27 cellular contexts compared by ENCODE assay signal in the genomic region with DNA sequence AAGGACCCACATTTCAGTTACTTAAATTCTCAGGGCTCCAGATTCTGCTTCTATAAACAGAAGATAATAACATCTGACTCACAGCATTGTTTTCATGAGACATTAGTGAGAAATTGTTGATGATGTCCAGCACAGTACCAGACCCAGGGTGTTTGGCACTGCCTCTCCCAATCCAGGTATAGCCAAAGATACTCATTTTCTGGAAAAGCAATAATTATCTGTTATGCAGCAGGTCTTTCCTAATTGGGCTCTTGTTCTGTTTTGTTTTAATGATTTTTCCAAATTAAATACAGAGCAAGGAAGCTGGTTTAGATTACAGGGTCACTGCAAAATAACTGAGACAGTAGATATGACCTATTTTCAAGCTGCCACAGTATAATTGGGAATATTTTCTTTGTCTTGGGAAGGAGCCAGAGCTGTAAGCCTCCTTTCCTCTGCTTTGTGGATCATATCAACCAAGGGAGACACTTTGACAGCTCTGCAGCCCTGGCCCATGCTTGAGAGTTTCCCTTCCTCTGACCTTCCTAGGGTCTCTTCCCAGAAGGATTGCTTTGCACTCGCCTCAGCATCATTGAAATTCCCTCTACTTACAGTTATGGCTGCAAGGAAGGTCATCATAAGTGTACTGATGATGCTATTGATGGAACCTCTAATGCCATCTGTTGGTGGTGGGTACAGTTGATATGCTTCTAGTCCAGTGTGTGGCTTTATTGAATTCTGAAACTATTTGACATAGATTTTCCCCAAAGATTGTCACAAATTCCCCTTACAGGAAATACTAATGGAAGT.
DNase-seq lines count a peak whose midpoint lies in the region; ATAC-seq, FAIRE-seq and TF ChIP-seq lines count a peak whose summit lies in the region.
"Had no signal": no experiment of that assay in that cellular context is flagged by ENCODE, and none has a peak within 500 bp of the region (broad histone marks: within the 10 kb centered on the region; RNA-seq: fewer than 3 reads in every experiment).

No MANE protein-coding gene starts in this region.

- peak; percentile 52 for TF ChIP-seq CTCF in BE2C (IDR thresholded peaks at IDR 0.05; ENCODE audit: low read depth, low read length)
- TF ChIP-seq CTCF in RWPE2 (IDR thresholded peaks at IDR 0.05; ENCODE audit: poor library complexity, severe bottlenecking): peak; percentile 17
- TF ChIP-seq CTCF in endothelial cell of umbilical vein (IDR thresholded peaks at IDR 0.05; ENCODE audit: extremely low read depth in 1 of 2, insufficient read depth in 1 of 2, low read depth in 1 of 2, low read length in 2 of 2): no peak

- H3K27ac ChIP-seq in RWPE2 (ENCODE audit: poor library complexity, severe bottlenecking): no peak overlapping the region
- no peak overlapping the region for H3K27ac ChIP-seq in endothelial cell of umbilical vein (ENCODE audit: insufficient read depth, low read depth, low read length)
- H3K27ac ChIP-seq in mesenchymal stem cell (ENCODE audit: low read length, poor library complexity, severe bottlenecking): no peak overlapping the region
- H3K27ac ChIP-seq in caudate nucleus (ENCODE audit: low read depth, low read length): no peak overlapping the region
- H3K27ac ChIP-seq: gastroesophageal sphincter had no signal

- no peak overlapping the region for H3K4ac ChIP-seq in mesenchymal stem cell (ENCODE audit: low read depth in 1 of 2, low read length in 2 of 2)

- H2AFZ ChIP-seq in endothelial cell of umbilical vein (ENCODE audit: low read depth, low read length) (no peak overlapping the region), mesenchymal stem cell (ENCODE audit: low read depth, low read length) (no peak overlapping the region)

- POLR2A ChIA-PET in endothelial cell of umbilical vein (lab: Charles Lee): no interaction called here

- H3K18ac ChIP-seq in mesenchymal stem cell (ENCODE audit: low read depth in 1 of 2, low read length in 2 of 2): peak overlapping the region in 1 of 2 experiments; percentile 50

- H3K79me1 ChIP-seq in mesenchymal stem cell (replicated peaks; ENCODE audit: low read length, poor library complexity, severe bottlenecking): no peaks in the 10 kb centered on the region

- H3K4me3 ChIP-seq in BE2C (ENCODE audit: low read depth, low read length) (no peak overlapping the region), RWPE2 (ENCODE audit: severe bottlenecking) (no peak overlapping the region), endothelial cell of umbilical vein (replicated peaks in 1 of 3; ENCODE audit: insufficient read depth in 1 of 3, low read depth in 1 of 3, low read length in 3 of 3) (no peak overlapping the region), mesenchymal stem cell (ENCODE audit: insufficient read depth in 1 of 2, low read depth in 1 of 2, low read length in 2 of 2) (no peak overlapping the region)
- H3K4me3 ChIP-seq: gastroesophageal sphincter, HAP-1 had no signal

- no peak overlapping the region for H2AK5ac ChIP-seq in mesenchymal stem cell (ENCODE audit: low read length, severe bottlenecking)

- H3K9me3 ChIP-seq in BE2C (no peaks in the 10 kb centered on the region), RWPE2 (ENCODE audit: severe bottlenecking) (no peaks in the 10 kb centered on the region), endothelial cell of umbilical vein (replicated peaks; ENCODE audit: control insufficient read depth, insufficient read depth, low read length) (no peaks in the 10 kb centered on the region), mesenchymal stem cell (ENCODE audit: control insufficient read depth, low read length) (no peaks in the 10 kb centered on the region)
- H3K9me3 ChIP-seq: HAP-1 had no signal

- H3K14ac ChIP-seq in mesenchymal stem cell (ENCODE audit: low read length in 2 of 2): no peak overlapping the region

- BruUV-seq in endothelial cell of umbilical vein (replicated peaks; lab: Mats Ljungman, UMichigan): no TSS peak

- H3K9me1 ChIP-seq in endothelial cell of umbilical vein (replicated peaks; ENCODE audit: control insufficient read depth, extremely low read depth, insufficient read depth, low read length): no peaks in the 10 kb centered on the region

- no peak overlapping the region for H2BK120ac ChIP-seq in mesenchymal stem cell (ENCODE audit: low read depth, low read length)

- H2BK15ac ChIP-seq in mesenchymal stem cell (ENCODE audit: low read depth, poor library complexity, severe bottlenecking): no peak overlapping the region

- peak overlapping the region; percentile 7 for H4K8ac ChIP-seq in mesenchymal stem cell (ENCODE audit: low read length)

- H3K4me2 ChIP-seq in endothelial cell of umbilical vein (ENCODE audit: insufficient read depth, low read length) (no peak overlapping the region), mesenchymal stem cell (ENCODE audit: low read length, poor library complexity, severe bottlenecking) (no peak overlapping the region)

- DNase-seq in BE2C (peak; percentile 79), RWPE2 (ENCODE audit: low spot score) (no peak), endothelial cell of umbilical vein (ENCODE audit: low read depth, low spot score) (peak; percentile 9), mesenchymal stem cell (peak; percentile 68), caudate nucleus (lab: John Stamatoyannopoulos, UW) (no peak), NCI-H1694 treated with DMSO at 0.1 percent for 48 hours (lab: John Stamatoyannopoulos, UW) (no peak)
- DNase-seq in effector CD8-positive, alpha-beta T cell (lab: John Stamatoyannopoulos, UW): no peak
- DNase-seq: activated CD4-positive, alpha-beta T cell treated with anti-CD3 and anti-CD28 coated beads for 4 hours; activated gamma-delta T cell; activated naive CD8-positive, alpha-beta T cell treated with anti-CD3 and anti-CD28 coated beads, Interleukin-2, amount 50 U/mL, for 24 hours; C1 segment of cervical spinal cord; DMS79 treated with DMSO at 0.1 percent for 48 hours; effector CD4-positive, alpha-beta T cell; erythroblast; GF-D8; hypothalamus; immature natural killer cell; left colon; midbrain; natural killer cell; NCI-H2081 treated with DMSO at 0.1 percent for 48 hours; NCI-H748 treated with DMSO at 0.1 percent for 48 hours; RPMI8226; small intestine; stimulated activated naive CD8-positive, alpha-beta T cell treated with anti-CD3 and anti-CD28 coated beads, Interleukin-15, amount 100 ng/mL, for 72 hours had no signal

- no CpG with 5 or more reads among the region's 1 CpG for WGBS in mesenchymal stem cell

- no peak for TF ChIP-seq POLR2A in endothelial cell of umbilical vein (IDR thresholded peaks at IDR 0.05; ENCODE audit: low read depth, low read length)

- H3K4me1 ChIP-seq in BE2C (peaks cover 18% of the 10 kb centered on the region), RWPE2 (ENCODE audit: insufficient read depth, poor library complexity, severe bottlenecking) (no peaks in the 10 kb centered on the region), endothelial cell of umbilical vein (ENCODE audit: control insufficient read depth, extremely low read depth, insufficient read depth, low read length) (no peaks in the 10 kb centered on the region), mesenchymal stem cell (ENCODE audit: control insufficient read depth, insufficient read depth, low read depth, low read length) (no peaks in the 10 kb centered on the region)
- H3K4me1 ChIP-seq: gastroesophageal sphincter, HAP-1 had no signal

- H3K9ac ChIP-seq in endothelial cell of umbilical vein (replicated peaks; ENCODE audit: extremely low read depth, insufficient read depth, low read length) (no peak overlapping the region), mesenchymal stem cell (ENCODE audit: low read length) (no peak overlapping the region)

- no peak for FAIRE-seq in endothelial cell of umbilical vein (lab: Jason Lieb, UNC)
- FAIRE-seq: small intestine had no signal

- no peaks in the 10 kb centered on the region for H3K27me3 ChIP-seq in BE2C
- peaks cover 4% of the 10 kb centered on the region for H3K27me3 ChIP-seq in RWPE2 (ENCODE audit: insufficient read depth, poor library complexity, severe bottlenecking)
- H3K27me3 ChIP-seq in endothelial cell of umbilical vein (ENCODE audit: control insufficient read depth in 2 of 2, insufficient read depth in 2 of 2, low read length in 2 of 2): peaks cover 0 to 6% of the 10 kb centered on the region in 2 experiments
- peaks cover 0 to 3% of the 10 kb centered on the region in 2 experiments for H3K27me3 ChIP-seq in mesenchymal stem cell (ENCODE audit: control insufficient read depth in 1 of 2, insufficient read depth in 1 of 2, low read length in 2 of 2)
- H3K27me3 ChIP-seq: gastroesophageal sphincter had no signal

- intact Hi-C loops in endothelial cell of umbilical vein (cut with micrococcal nuclease): no loop called here

- no peak for ATAC-seq in RWPE2 (ENCODE audit: low read depth)
- ATAC-seq: activated naive CD8-positive, alpha-beta T cell treated with anti-CD3 and anti-CD28 coated beads, Interleukin-2, amount 50 U/mL, for 24 hours; gastroesophageal sphincter; left colon; natural killer cell; stimulated activated naive CD8-positive, alpha-beta T cell treated with anti-CD3 and anti-CD28 coated beads, Interleukin-15, amount 100 ng/mL, for 72 hours had no signal

- dilution Hi-C loops in endothelial cell of umbilical vein (cut with MboI; ENCODE audit: extremely low pct_ligation_motif_present, low sequenced_read_pairs): no loop called here

- H3K36me3 ChIP-seq in BE2C (no peaks in the 10 kb centered on the region), RWPE2 (ENCODE audit: low read depth) (no peaks in the 10 kb centered on the region), endothelial cell of umbilical vein (ENCODE audit: control insufficient read depth in 2 of 2, extremely low read depth in 1 of 2, insufficient read depth in 2 of 2, low read length in 2 of 2) (no peaks in the 10 kb centered on the region), mesenchymal stem cell (ENCODE audit: control insufficient read depth in 1 of 2, insufficient read depth in 2 of 2, low read depth in 1 of 2, low read length in 2 of 2) (no peaks in the 10 kb centered on the region)
- H3K36me3 ChIP-seq: gastroesophageal sphincter, HAP-1 had no signal

- H3K79me2 ChIP-seq in endothelial cell of umbilical vein (ENCODE audit: control insufficient read depth, insufficient read depth, low read length): no peaks in the 10 kb centered on the region

- H2BK5ac ChIP-seq in mesenchymal stem cell (ENCODE audit: low read depth, low read length, poor library complexity, severe bottlenecking): no peak overlapping the region

- H2BK12ac ChIP-seq in mesenchymal stem cell (ENCODE audit: low read length in 2 of 2): no peak overlapping the region

- no peak overlapping the region for H3K23ac ChIP-seq in mesenchymal stem cell (ENCODE audit: low read length in 2 of 2)

- H4K91ac ChIP-seq in mesenchymal stem cell (ENCODE audit: low read length): peak overlapping the region; percentile 3

- H4K20me1 ChIP-seq in endothelial cell of umbilical vein (replicated peaks; ENCODE audit: control insufficient read depth, extremely low read depth, insufficient read depth, low read length): no peaks in the 10 kb centered on the region

- CTCF ChIA-PET in endothelial cell of umbilical vein (lab: Charles Lee): interaction anchor here (0.8 kb wide), 1 partner anchor 62 kb away, joined by 3 read pairs; no protein-coding TSS in a partner anchor

TF ChIP-seq in endothelial cell of umbilical vein, 7 proteins besides CTCF, POLR2A, EP300 and RAD21 (continues in another document):
- TF ChIP-seq EZH2 (IDR thresholded peaks at IDR 0.05; ENCODE audit: borderline replicate concordance, low read depth, low read length, severe bottlenecking): no peak

Comparison
In these comparisons a context has a peak if more than half of its experiments do, and no peak if none do; other contexts are left out.
1. DNase-seq: peak in BE2C (single experiment), endothelial cell of umbilical vein (single experiment) and mesenchymal stem cell (single experiment); none in RWPE2 (single experiment), caudate nucleus (0 of 61), effector CD8-positive, alpha-beta T cell (single experiment) and NCI-H1694 treated with DMSO at 0.1 percent for 48 hours (single experiment).
2. CTCF ChIP-seq: peak in BE2C (single experiment) and RWPE2 (single experiment); none in endothelial cell of umbilical vein (0 of 2).